Comparison of ENCODE assay signal across 16 cellular contexts in genomic region chr3:12468276-12468675, GRCh38. TPM values are rescaled to one million over a fixed set of nuclear protein-coding genes. Genes with fewer than 3 reads are reported as not detected.
DNase-seq lines count a peak whose midpoint lies in the region; ATAC-seq and TF ChIP-seq lines count a peak whose summit lies in the region.
"Had no signal": no experiment of that assay in that cellular context is flagged by ENCODE, and none has a peak within 500 bp of the region (broad histone marks: within the 10 kb centered on the region; RNA-seq: fewer than 3 reads in every experiment).

No MANE protein-coding gene starts in this region.

- intact Hi-C loops in naive thymus-derived CD4-positive, alpha-beta T cell (cut with micrococcal nuclease) = no loop called here
- intact Hi-C loops in posterior vena cava (cut with DNase I) = no loop called here

- peak; percentile 12 for ATAC-seq in naive thymus-derived CD4-positive, alpha-beta T cell
- no peak for ATAC-seq in HG03354 (IDR thresholded peaks at IDR 0.05; ENCODE audit: poor library complexity, severe bottlenecking, unreplicated experiment)
- ATAC-seq in HG02884 (IDR thresholded peaks at IDR 0.05; ENCODE audit: unreplicated experiment) = no peak
- ATAC-seq: GM12878, HCT116 had no signal

- no peaks in the 10 kb centered on the region for H3K36me3 ChIP-seq in naive thymus-derived CD4-positive, alpha-beta T cell (ENCODE audit: control insufficient read depth in 2 of 3, insufficient read depth in 3 of 3, low read length in 3 of 3)
- H3K36me3 ChIP-seq in tibial nerve = no peaks in the 10 kb centered on the region
- H3K36me3 ChIP-seq: BLaER1 had no signal

- no peak overlapping the region for H3K4me3 Mint-ChIP-seq in naive thymus-derived CD4-positive, alpha-beta T cell
- H3K4me3 Mint-ChIP-seq: CD8-positive, alpha-beta memory T cell had no signal

- 94 to 98% methylated on average over 5 to 6 of the region's 6 CpGs for WGBS in tibial nerve, 2 donors

- CTCF ChIA-PET in naive thymus-derived CD4-positive, alpha-beta T cell (lab: Charles Lee) = interaction anchor here (1.4 kb wide), 1 partner anchor 12 kb away, joined by 3 read pairs; no protein-coding TSS in a partner anchor

- DNase-seq in activated effector memory CD4-positive, alpha-beta T cell treated with anti-CD3 and anti-CD28 coated beads, Interleukin-2, amount 50 U/mL, for 16 hours = peak; percentile 42
- DNase-seq in activated effector memory CD4-positive, alpha-beta T cell treated with Interleukin-2 at 50 U/mL for 16 hours = no peak
- DNase-seq in naive thymus-derived CD4-positive, alpha-beta T cell = no peak
- DNase-seq in posterior vena cava (ENCODE audit: low spot score) (peak; percentile 75), caudate nucleus (lab: John Stamatoyannopoulos, UW) (no peak), tibial nerve (ENCODE audit: low spot score in 2 of 2) (no peak)
- DNase-seq: AML-193; CD8-positive, alpha-beta memory T cell; DMS53 had no signal

- TF ChIP-seq EP300 in tibial nerve (IDR thresholded peaks at IDR 0.05) = no peak

- no peaks in the 10 kb centered on the region for H3K27me3 ChIP-seq in naive thymus-derived CD4-positive, alpha-beta T cell (ENCODE audit: control insufficient read depth in 2 of 2, insufficient read depth in 2 of 2, low read length in 2 of 2)
- H3K27me3 ChIP-seq in tibial nerve = no peaks in the 10 kb centered on the region
- H3K27me3 ChIP-seq: BLaER1 had no signal

- POLR2A ChIA-PET in naive thymus-derived CD4-positive, alpha-beta T cell (lab: Charles Lee) = no interaction called here

- no peak overlapping the region for H3K27ac ChIP-seq in naive thymus-derived CD4-positive, alpha-beta T cell (ENCODE audit: low read depth, low read length)
- H3K27ac ChIP-seq in caudate nucleus (ENCODE audit: low read depth, low read length) (no peak overlapping the region), tibial nerve (no peak overlapping the region)
- H3K27ac ChIP-seq: 22Rv1, BLaER1, HL-60 had no signal

- peaks cover 0 to 14% (median 10%) of the 10 kb centered on the region in 7 donors for H3K4me1 Mint-ChIP-seq in naive thymus-derived CD4-positive, alpha-beta T cell

- H3K36me3 Mint-ChIP-seq in naive thymus-derived CD4-positive, alpha-beta T cell = no peaks in the 10 kb centered on the region
- H3K36me3 Mint-ChIP-seq: CD8-positive, alpha-beta memory T cell had no signal

- no peaks in the 10 kb centered on the region for H3K9me3 ChIP-seq in naive thymus-derived CD4-positive, alpha-beta T cell (ENCODE audit: control insufficient read depth in 2 of 3, low read length in 3 of 3)
- H3K9me3 ChIP-seq in tibial nerve = no peaks in the 10 kb centered on the region
- H3K9me3 ChIP-seq: BLaER1 had no signal

- TF ChIP-seq CTCF in tibial nerve (IDR thresholded peaks at IDR 0.05) = no peak

- H3K9me3 Mint-ChIP-seq in naive thymus-derived CD4-positive, alpha-beta T cell = peaks cover 0 to 2% (median 0%) of the 10 kb centered on the region in 11 donors
- H3K9me3 Mint-ChIP-seq: CD8-positive, alpha-beta memory T cell had no signal

- H3K27me3 Mint-ChIP-seq in naive thymus-derived CD4-positive, alpha-beta T cell = peaks cover 0 to 3% (median 0%) of the 10 kb centered on the region in 5 donors

- H3K4me3 ChIP-seq in naive thymus-derived CD4-positive, alpha-beta T cell (ENCODE audit: low read length) = no peak overlapping the region
- H3K4me3 ChIP-seq in tibial nerve = no peak overlapping the region
- H3K4me3 ChIP-seq: BLaER1, GM12878 had no signal

- no peak overlapping the region for H3K27ac Mint-ChIP-seq in naive thymus-derived CD4-positive, alpha-beta T cell

- no peaks in the 10 kb centered on the region for H3K4me1 ChIP-seq in naive thymus-derived CD4-positive, alpha-beta T cell (ENCODE audit: control insufficient read depth in 2 of 2, insufficient read depth in 2 of 2, low read length in 2 of 2)
- no peaks in the 10 kb centered on the region for H3K4me1 ChIP-seq in tibial nerve

- TF ChIP-seq POLR2A in tibial nerve (IDR thresholded peaks at IDR 0.05) = no peak

RNA-seq across cellular contexts. Expression of gene TSEN2, which starts 16.0 kb away (rescaled TPM):
- 10 to 100 TPM; 12.1 to 27.5 (median 13.6) TPM for total RNA-seq in naive thymus-derived CD4-positive, alpha-beta T cell
- 10 to 100 TPM; 13.9 to 20.0 TPM for polyA plus RNA-seq in naive thymus-derived CD4-positive, alpha-beta T cell
- total RNA-seq in posterior vena cava (10 to 100 TPM; 13.8 TPM), tibial nerve (10 to 100 TPM; 31.8 to 40.2 (median 35.2) TPM)

Comparison
In these comparisons a context has a peak if more than half of its experiments do, and no peak if none do; other contexts are left out.
1. DNase-seq: peak in activated effector memory CD4-positive, alpha-beta T cell treated with anti-CD3 and anti-CD28 coated beads, Interleukin-2, amount 50 U/mL, for 16 hours (single experiment) and posterior vena cava (single experiment); none in activated effector memory CD4-positive, alpha-beta T cell treated with Interleukin-2 at 50 U/mL for 16 hours (single experiment), naive thymus-derived CD4-positive, alpha-beta T cell (0 of 9), caudate nucleus (0 of 61) and tibial nerve (0 of 2).